ENCODE assay signal across 10 cellular contexts in the genomic region with DNA sequence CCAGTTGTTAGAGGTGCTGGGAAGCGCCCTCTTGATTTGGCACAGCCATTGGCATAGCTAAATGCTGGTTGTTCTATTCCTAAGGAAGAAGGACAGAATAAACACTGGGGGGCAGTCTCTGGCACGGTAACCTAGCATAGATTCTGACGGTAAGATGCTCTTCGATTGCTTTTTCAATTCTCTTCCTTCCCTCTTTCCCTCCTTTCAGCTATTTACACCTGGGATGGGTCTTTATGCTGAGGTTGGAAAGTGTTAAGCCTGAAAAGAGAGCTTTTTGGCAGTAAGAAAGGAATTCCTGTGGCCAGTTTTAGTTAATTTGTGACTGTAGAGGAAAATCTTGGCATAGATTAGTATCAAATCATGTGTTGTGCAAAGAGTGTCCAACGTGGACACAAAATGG.
A peak's percentile ranks its signal among the peaks of the same experiment; 100 is the strongest.
DNase-seq lines count a peak whose midpoint lies in the region; ATAC-seq and TF ChIP-seq lines count a peak whose summit lies in the region.
"Had no signal": no experiment of that assay in that cellular context is flagged by ENCODE, and none has a peak within 500 bp of the region (broad histone marks: within the 10 kb centered on the region; RNA-seq: fewer than 3 reads in every experiment).

No MANE protein-coding gene starts in this region.

- H3K4me3 ChIP-seq in epithelial cell of proximal tubule (ENCODE audit: low read depth, low read length) = no peak overlapping the region
- no peak overlapping the region for H3K4me3 ChIP-seq in CD4-positive, alpha-beta memory T cell (ENCODE audit: low read length in 2 of 2)

- H3K36me3 ChIP-seq in CD4-positive, alpha-beta memory T cell (ENCODE audit: insufficient read depth, low read length) = no peaks in the 10 kb centered on the region

- TF ChIP-seq CTCF in epithelial cell of proximal tubule (conservative IDR thresholded peaks at IDR 0.05; ENCODE audit: low read depth, low read length) = peak; percentile 54

- CTCF ChIA-PET in activated naive CD4-positive, alpha-beta T cell treated with anti-CD3 and anti-CD28 coated beads for 36 hours (lab: Charles Lee) = interaction anchor here (0.5 to 4.7 kb wide), 14 partner anchors 8 to 759 kb away, joined by 3 to 70 read pairs (median 4); no protein-coding TSS in a partner anchor
- CTCF ChIA-PET in CD4-positive, alpha-beta memory T cell (lab: Charles Lee; ENCODE audit: partially characterized antibody) = interaction anchor here (1.6 kb wide), 1 partner anchor 202 kb away, joined by 8 read pairs; no protein-coding TSS in a partner anchor

- H3K4me1 Mint-ChIP-seq in activated naive CD4-positive, alpha-beta T cell treated with anti-CD3 and anti-CD28 coated beads for 36 hours (ENCODE audit: low read depth) = no peaks in the 10 kb centered on the region
- no peaks in the 10 kb centered on the region for H3K4me1 Mint-ChIP-seq in stimulated activated memory B cell treated with anti-CD40 and anti-IgM and Interleukin-4, amounts not matched to agents 10 μg/mL and 1 μg/mL and 100 μg/mL, for 72 hours
- H3K4me1 Mint-ChIP-seq in CD4-positive, alpha-beta memory T cell = peaks cover 0 to 1% (median 0%) of the 10 kb centered on the region in 4 donors
- H3K4me1 Mint-ChIP-seq: activated naive CD4-positive, alpha-beta T cell treated with anti-CD3 and anti-CD28 coated beads, Interleukin-2, amount 50 U/mL, for 24 hours had no signal

- POLR2A ChIA-PET in CD4-positive, alpha-beta memory T cell (lab: Charles Lee; ENCODE audit: partially characterized antibody) = no interaction called here

- no peak overlapping the region for H3K27ac Mint-ChIP-seq in activated naive CD4-positive, alpha-beta T cell treated with anti-CD3 and anti-CD28 coated beads for 36 hours
- no peak overlapping the region for H3K27ac Mint-ChIP-seq in stimulated activated memory B cell treated with anti-CD40 and anti-IgM and Interleukin-4, amounts not matched to agents 10 μg/mL and 1 μg/mL and 100 μg/mL, for 72 hours
- no peak overlapping the region for H3K27ac Mint-ChIP-seq in CD4-positive, alpha-beta memory T cell
- H3K27ac Mint-ChIP-seq: activated naive CD4-positive, alpha-beta T cell treated with anti-CD3 and anti-CD28 coated beads, Interleukin-2, amount 50 U/mL, for 24 hours had no signal

- H3K4me1 ChIP-seq in CD4-positive, alpha-beta memory T cell (ENCODE audit: insufficient read depth, low read length) = no peaks in the 10 kb centered on the region

- intact Hi-C loops in activated naive CD4-positive, alpha-beta T cell treated with anti-CD3 and anti-CD28 coated beads for 36 hours (cut with micrococcal nuclease) = loop anchor here (1.0 kb wide), 1 partner anchor 202 kb away; no protein-coding TSS in a partner anchor
- intact Hi-C loops in CD4-positive, alpha-beta memory T cell (cut with micrococcal nuclease) = no loop called here

- peaks cover 18% of the 10 kb centered on the region for H3K27me3 Mint-ChIP-seq in activated naive CD4-positive, alpha-beta T cell treated with anti-CD3 and anti-CD28 coated beads for 36 hours (ENCODE audit: low read depth)
- H3K27me3 Mint-ChIP-seq in stimulated activated memory B cell treated with anti-CD40 and anti-IgM and Interleukin-4, amounts not matched to agents 10 μg/mL and 1 μg/mL and 100 μg/mL, for 72 hours = no peaks in the 10 kb centered on the region
- H3K27me3 Mint-ChIP-seq in CD4-positive, alpha-beta memory T cell = peaks cover 8 to 18% of the 10 kb centered on the region in 2 donors

- no peak overlapping the region for H3K27ac ChIP-seq in CD4-positive, alpha-beta memory T cell (ENCODE audit: low read depth, low read length)

- H3K4me3 Mint-ChIP-seq in activated naive CD4-positive, alpha-beta T cell treated with anti-CD3 and anti-CD28 coated beads for 36 hours = no peak overlapping the region
- H3K4me3 Mint-ChIP-seq in stimulated activated memory B cell treated with anti-CD40 and anti-IgM and Interleukin-4, amounts not matched to agents 10 μg/mL and 1 μg/mL and 100 μg/mL, for 72 hours = no peak overlapping the region
- no peak overlapping the region for H3K4me3 Mint-ChIP-seq in CD4-positive, alpha-beta memory T cell
- H3K4me3 Mint-ChIP-seq: activated naive CD4-positive, alpha-beta T cell treated with anti-CD3 and anti-CD28 coated beads, Interleukin-2, amount 50 U/mL, for 24 hours had no signal

- ATAC-seq in stimulated activated memory B cell treated with anti-CD40 and anti-IgM and Interleukin-4, amounts not matched to agents 10 μg/mL and 1 μg/mL and 100 μg/mL, for 72 hours = peak; percentile 58
- ATAC-seq in GM18870 (IDR thresholded peaks at IDR 0.05; ENCODE audit: unreplicated experiment) = no peak
- no peak for ATAC-seq in GM21447 (IDR thresholded peaks at IDR 0.05; ENCODE audit: unreplicated experiment)

- peak; percentile 45 for DNase-seq in activated naive CD4-positive, alpha-beta T cell treated with anti-CD3 and anti-CD28 coated beads for 36 hours
- no peak for DNase-seq in activated naive CD4-positive, alpha-beta T cell treated with anti-CD3 and anti-CD28 coated beads, Interleukin-2, amount 50 U/mL, for 16 hours
- DNase-seq in NCI-H187 treated with DMSO at 0.1 percent for 48 hours (lab: John Stamatoyannopoulos, UW) = peak; percentile 7
- peak; percentile 76 for DNase-seq in epithelial cell of proximal tubule (ENCODE audit: low read depth)
- no peak for DNase-seq in CD4-positive, alpha-beta memory T cell
- DNase-seq: DMS79 treated with DMSO at 0.1 percent for 48 hours had no signal

- H3K9me3 ChIP-seq in CD4-positive, alpha-beta memory T cell (ENCODE audit: control insufficient read depth in 1 of 2, low read length in 2 of 2) = no peaks in the 10 kb centered on the region

- H3K36me3 Mint-ChIP-seq in activated naive CD4-positive, alpha-beta T cell treated with anti-CD3 and anti-CD28 coated beads for 36 hours (ENCODE audit: low read depth) = no peaks in the 10 kb centered on the region
- peaks cover 1% of the 10 kb centered on the region for H3K36me3 Mint-ChIP-seq in stimulated activated memory B cell treated with anti-CD40 and anti-IgM and Interleukin-4, amounts not matched to agents 10 μg/mL and 1 μg/mL and 100 μg/mL, for 72 hours
- no peaks in the 10 kb centered on the region for H3K36me3 Mint-ChIP-seq in CD4-positive, alpha-beta memory T cell
- H3K36me3 Mint-ChIP-seq: activated naive CD4-positive, alpha-beta T cell treated with anti-CD3 and anti-CD28 coated beads, Interleukin-2, amount 50 U/mL, for 24 hours had no signal

- H3K27me3 ChIP-seq in CD4-positive, alpha-beta memory T cell (ENCODE audit: insufficient read depth, low read length) = no peaks in the 10 kb centered on the region

- H3K9me3 Mint-ChIP-seq in activated naive CD4-positive, alpha-beta T cell treated with anti-CD3 and anti-CD28 coated beads for 36 hours = no peaks in the 10 kb centered on the region
- no peaks in the 10 kb centered on the region for H3K9me3 Mint-ChIP-seq in stimulated activated memory B cell treated with anti-CD40 and anti-IgM and Interleukin-4, amounts not matched to agents 10 μg/mL and 1 μg/mL and 100 μg/mL, for 72 hours
- no peaks in the 10 kb centered on the region for H3K9me3 Mint-ChIP-seq in CD4-positive, alpha-beta memory T cell
- H3K9me3 Mint-ChIP-seq: activated naive CD4-positive, alpha-beta T cell treated with anti-CD3 and anti-CD28 coated beads, Interleukin-2, amount 50 U/mL, for 24 hours had no signal

Comparison
In these comparisons a context has a peak if more than half of its experiments do, and no peak if none do; other contexts are left out.
1. DNase-seq: peak in activated naive CD4-positive, alpha-beta T cell treated with anti-CD3 and anti-CD28 coated beads for 36 hours (single experiment), NCI-H187 treated with DMSO at 0.1 percent for 48 hours (single experiment) and epithelial cell of proximal tubule (single experiment); none in activated naive CD4-positive, alpha-beta T cell treated with anti-CD3 and anti-CD28 coated beads, Interleukin-2, amount 50 U/mL, for 16 hours (single experiment) and CD4-positive, alpha-beta memory T cell (0 of 5).